Comparison of ENCODE assay signal across 17 cellular contexts in genomic region chr5:39226558-39226957, GRCh38.
"Had no signal": no experiment of that assay in that cellular context is flagged by ENCODE, and none has a peak within 500 bp of the region (broad histone marks: within the 10 kb centered on the region; RNA-seq: fewer than 3 reads in every experiment).

No MANE protein-coding gene starts in this region.

- H3K79me2 ChIP-seq: parathyroid adenoma had no signal

- H3K27me3 ChIP-seq: brain microvascular endothelial cell, left lung had no signal

- H3K4me2 ChIP-seq: SK-N-SH, smooth muscle cell had no signal

- H3K27me3 Mint-ChIP-seq: activated CD4-positive, alpha-beta memory T cell treated with anti-CD3 and anti-CD28 coated beads, Interleukin-2, amount 10 ng/mL, durations not matched to agents 7 days and 5 days; activated T-cell treated with anti-CD3 and anti-CD28 coated beads, Interleukin-2, amount 50 U/mL, for 24 hours had no signal

- H3K4me3 Mint-ChIP-seq: activated CD4-positive, alpha-beta memory T cell treated with anti-CD3 and anti-CD28 coated beads, Interleukin-2, amount 10 ng/mL, durations not matched to agents 7 days and 5 days; activated T-cell treated with anti-CD3 and anti-CD28 coated beads, Interleukin-2, amount 50 U/mL, for 24 hours; stimulated activated effector memory CD8-positive, alpha-beta T cell treated with anti-CD3 and anti-CD28 coated beads, Interleukin-12 subunit alpha, Interleukin-12 subunit beta, amount 100 ng/mL, for 72 hours had no signal

- H3K9me3 Mint-ChIP-seq: activated CD4-positive, alpha-beta memory T cell treated with anti-CD3 and anti-CD28 coated beads, Interleukin-2, amount 10 ng/mL, durations not matched to agents 7 days and 5 days; activated T-cell treated with anti-CD3 and anti-CD28 coated beads, Interleukin-2, amount 50 U/mL, for 24 hours; stimulated activated effector memory CD8-positive, alpha-beta T cell treated with anti-CD3 and anti-CD28 coated beads, Interleukin-12 subunit alpha, Interleukin-12 subunit beta, amount 100 ng/mL, for 72 hours had no signal

- H3K9me3 ChIP-seq: left lung, SK-N-SH had no signal

- H3K27ac ChIP-seq: brain microvascular endothelial cell, coronary artery, left lung, parathyroid adenoma, WERI-Rb-1 had no signal

- H3K36me3 Mint-ChIP-seq: stimulated activated effector memory CD8-positive, alpha-beta T cell treated with anti-CD3 and anti-CD28 coated beads, Interleukin-12 subunit alpha, Interleukin-12 subunit beta, amount 100 ng/mL, for 72 hours had no signal

- DNase-seq: activated CD4-positive, alpha-beta memory T cell treated with anti-CD3 and anti-CD28 coated beads, Interleukin-2, amount 10 ng/mL, durations not matched to agents 7 days and 5 days; activated CD4-positive, alpha-beta T cell treated with anti-CD3 and anti-CD28 coated beads for 1 hour; activated effector memory CD4-positive, alpha-beta T cell treated with anti-CD3 and anti-CD28 coated beads, Interleukin-2, amount 50 U/mL, for 16 hours; activated T-cell treated with anti-CD3 and anti-CD28 coated beads, Interleukin-2, amount 50 U/mL, for 24 hours; aorta; brain microvascular endothelial cell; central memory CD4-positive, alpha-beta T cell; erythroblast; kidney; left lung; SK-N-SH; stimulated activated CD4-positive, alpha-beta T cell treated with anti-CD3 and anti-CD28 coated beads, Interleukin-4, amount 100 ng/mL, for 1 hour; WERI-Rb-1 had no signal

- H3K9ac ChIP-seq: parathyroid adenoma, SK-N-SH had no signal

- H3K27ac Mint-ChIP-seq: activated CD4-positive, alpha-beta memory T cell treated with anti-CD3 and anti-CD28 coated beads, Interleukin-2, amount 10 ng/mL, durations not matched to agents 7 days and 5 days; activated T-cell treated with anti-CD3 and anti-CD28 coated beads, Interleukin-2, amount 50 U/mL, for 24 hours; stimulated activated effector memory CD8-positive, alpha-beta T cell treated with anti-CD3 and anti-CD28 coated beads, Interleukin-12 subunit alpha, Interleukin-12 subunit beta, amount 100 ng/mL, for 72 hours had no signal

- H3K4me1 ChIP-seq: parathyroid adenoma had no signal

- H3K36me3 ChIP-seq: brain microvascular endothelial cell, left lung, WERI-Rb-1 had no signal

- H2AFZ ChIP-seq: parathyroid adenoma had no signal

- H3K4me3 ChIP-seq: coronary artery, left lung, smooth muscle cell had no signal
